Comparison of ENCODE assay signal across 21 cellular contexts in the genomic region with DNA sequence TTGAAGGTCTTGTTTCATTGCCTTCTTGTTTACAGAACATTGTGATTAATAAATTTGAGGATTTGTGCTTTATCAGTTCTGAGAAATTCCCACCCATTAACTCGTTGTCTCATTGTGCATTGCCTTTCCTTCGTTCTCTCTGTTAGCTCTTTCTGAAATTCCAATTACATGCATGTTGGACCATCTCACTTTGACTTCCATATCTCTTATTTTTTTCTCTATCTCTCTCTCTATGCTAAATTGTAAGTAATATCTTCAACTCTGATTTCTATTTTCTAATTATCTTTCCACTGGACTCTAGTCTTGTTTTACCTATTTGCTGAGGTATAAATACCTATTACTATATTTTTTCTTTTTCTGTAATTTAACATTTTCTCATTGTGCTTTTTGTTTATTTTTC.
A peak's percentile ranks its signal among the peaks of the same experiment; 100 is the strongest.
DNase-seq lines count a peak whose midpoint lies in the region; ATAC-seq, FAIRE-seq and TF ChIP-seq lines count a peak whose summit lies in the region.
"Had no signal": no experiment of that assay in that cellular context is flagged by ENCODE, and none has a peak within 500 bp of the region (broad histone marks: within the 10 kb centered on the region; RNA-seq: fewer than 3 reads in every experiment).

No MANE protein-coding gene starts in this region.

- H3K9ac ChIP-seq in astrocyte (ENCODE audit: low read length) = no peak overlapping the region
- no peak overlapping the region for H3K9ac ChIP-seq in PC-3 (ENCODE audit: low read length)
- H3K9ac ChIP-seq: GM23248 had no signal

- CTCF ChIA-PET in CD4-positive, alpha-beta memory T cell (lab: Charles Lee; ENCODE audit: partially characterized antibody) = interaction anchor here (0.8 to 1.2 kb wide), 2 partner anchors 12 to 313 kb away, joined by 3 to 5 read pairs; no protein-coding TSS in a partner anchor
- CTCF ChIA-PET in HEK293 (lab: Yijun Ruan, JAX) (interaction anchor here (0.6 kb wide), 1 partner anchor 21 kb away, joined by 5 read pairs; no protein-coding TSS in a partner anchor), PC-3 (lab: Charles Lee) (no interaction called here)

- no peak overlapping the region for H3K4me3 ChIP-seq in CD4-positive, alpha-beta memory T cell (ENCODE audit: low read length in 2 of 2)
- H3K4me3 ChIP-seq in HEK293 (ENCODE audit: low read depth, low read length) (no peak overlapping the region), astrocyte (ENCODE audit: insufficient read depth, low read depth, low read length) (no peak overlapping the region), PC-3 (ENCODE audit: low read length) (no peak overlapping the region), Peyer's patch (no peak overlapping the region)
- H3K4me3 ChIP-seq: GM23248, MG63 had no signal

- no peaks in the 10 kb centered on the region for H3K9me2 ChIP-seq in PC-3 (replicated peaks; ENCODE audit: low read length)

- peak overlapping the region; percentile 62 for H3K27ac ChIP-seq in CD4-positive, alpha-beta memory T cell (ENCODE audit: low read depth, low read length)
- H3K27ac ChIP-seq in HEK293 (ENCODE audit: extremely low read depth, low read depth, low read length) (no peak overlapping the region), astrocyte (ENCODE audit: low read depth, low read length) (no peak overlapping the region), PC-3 (ENCODE audit: low read length) (no peak overlapping the region), Peyer's patch (no peak overlapping the region)
- H3K27ac ChIP-seq: GM23248 had no signal

- no peaks in the 10 kb centered on the region for H3F3A ChIP-seq in PC-3 (ENCODE audit: low read length, unreplicated experiment)

- H3K4me1 ChIP-seq in CD4-positive, alpha-beta memory T cell (ENCODE audit: insufficient read depth, low read length) = peaks cover 54% of the 10 kb centered on the region
- peaks cover 32% of the 10 kb centered on the region for H3K4me1 ChIP-seq in HEK293 (ENCODE audit: control insufficient read depth, insufficient read depth, low read length)
- peaks cover 8% of the 10 kb centered on the region for H3K4me1 ChIP-seq in astrocyte (ENCODE audit: insufficient read depth, low read length)
- H3K4me1 ChIP-seq in PC-3 (ENCODE audit: insufficient read depth, low read length) = peaks cover 12% of the 10 kb centered on the region
- H3K4me1 ChIP-seq in Peyer's patch = no peaks in the 10 kb centered on the region
- H3K4me1 ChIP-seq: Caco-2 had no signal

- H3K9me3 Mint-ChIP-seq in CD4-positive, alpha-beta memory T cell = peaks cover 0 to 1% (median 0%) of the 10 kb centered on the region in 8 donors
- H3K9me3 Mint-ChIP-seq in astrocyte (ENCODE audit: unreplicated experiment) = no peaks in the 10 kb centered on the region
- peaks cover 12% of the 10 kb centered on the region for H3K9me3 Mint-ChIP-seq in mesothelial cell of epicardium

- no TSS peak for BruUV-seq in PC-3 (replicated peaks; lab: Mats Ljungman, UMichigan)

- H4K20me1 ChIP-seq in astrocyte (ENCODE audit: insufficient read depth, low read length) (no peaks in the 10 kb centered on the region), PC-3 (ENCODE audit: low read length) (0 out of 2 replicates have a peak, but pooled peaks cover 3% of the 10 kb centered on the region)

- POLR2A ChIA-PET in CD4-positive, alpha-beta memory T cell (lab: Charles Lee; ENCODE audit: partially characterized antibody) = interaction anchor here (1.0 to 4.1 kb wide), 2 partner anchors 7 to 73 kb away, joined by 3 to 15 read pairs; no protein-coding TSS in a partner anchor
- POLR2A ChIA-PET in HEK293 (lab: Yijun Ruan, JAX) = no interaction called here
- POLR2A ChIA-PET in PC-3 (lab: Charles Lee; ENCODE audit: unreplicated experiment) = interaction anchor here (0.6 kb wide), 1 partner anchor 191 kb away, joined by 3 read pairs; no protein-coding TSS in a partner anchor

- DNase-seq in CD4-positive, alpha-beta memory T cell = no peak
- DNase-seq in astrocyte (ENCODE audit: low read depth) = no peak
- DNase-seq in mesothelial cell of epicardium (ENCODE audit: low spot score in 2 of 2, unreplicated experiment in 2 of 2) = no peak
- DNase-seq in PC-3 = no peak
- DNase-seq in Peyer's patch = no peak
- DNase-seq in AG08396 (ENCODE audit: low spot score) = no peak
- DNase-seq: C1 segment of cervical spinal cord, Caco-2, GM23248, Kasumi-1, MG63, NCI-H1092, NCI-H1436 treated with DMSO at 0.1 percent for 48 hours, NCI-H2029 treated with DMSO at 0.1 percent for 48 hours, NCI-H2171, NCI-H526 had no signal

- H3K79me2 ChIP-seq in astrocyte (ENCODE audit: insufficient read depth, low read length) (no peaks in the 10 kb centered on the region), PC-3 (ENCODE audit: low read length) (no peaks in the 10 kb centered on the region)

- no peaks in the 10 kb centered on the region for H3K27me3 ChIP-seq in CD4-positive, alpha-beta memory T cell (ENCODE audit: insufficient read depth, low read length)
- H3K27me3 ChIP-seq in astrocyte (ENCODE audit: insufficient read depth, low read length) (no peaks in the 10 kb centered on the region), PC-3 (ENCODE audit: low read length) (no peaks in the 10 kb centered on the region), Peyer's patch (no peaks in the 10 kb centered on the region)
- H3K27me3 ChIP-seq: MG63 had no signal

- H3K4me3 Mint-ChIP-seq in CD4-positive, alpha-beta memory T cell = peak overlapping the region in 4 of 8 donors; percentile 48 to 77 (median 73)
- H3K4me3 Mint-ChIP-seq in astrocyte (ENCODE audit: unreplicated experiment) = no peak overlapping the region
- H3K4me3 Mint-ChIP-seq in mesothelial cell of epicardium = no peak overlapping the region

- H3K9me3 ChIP-seq in CD4-positive, alpha-beta memory T cell (ENCODE audit: control insufficient read depth in 1 of 2, low read length in 2 of 2) = no peaks in the 10 kb centered on the region
- H3K9me3 ChIP-seq in HEK293 (ENCODE audit: control insufficient read depth, insufficient read depth, low read depth, low read length) (no peaks in the 10 kb centered on the region; the same call in 1 of the 2 replicates), astrocyte (ENCODE audit: insufficient read depth, low read depth, low read length) (no peaks in the 10 kb centered on the region), PC-3 (ENCODE audit: low read length) (no peaks in the 10 kb centered on the region), Peyer's patch (no peaks in the 10 kb centered on the region)
- H3K9me3 ChIP-seq: MG63 had no signal

- H3K4me2 ChIP-seq in astrocyte (ENCODE audit: low read length) = no peak overlapping the region
- H3K4me2 ChIP-seq in PC-3 (ENCODE audit: low read length) = no peak overlapping the region

- H3K27ac Mint-ChIP-seq in CD4-positive, alpha-beta memory T cell = peak overlapping the region; percentile 88 to 98 (median 93)
- no peak overlapping the region for H3K27ac Mint-ChIP-seq in astrocyte (ENCODE audit: unreplicated experiment)
- peak overlapping the region; percentile 74 for H3K27ac Mint-ChIP-seq in mesothelial cell of epicardium

- H3K4me1 Mint-ChIP-seq in CD4-positive, alpha-beta memory T cell = peaks cover 49 to 58% (median 54%) of the 10 kb centered on the region in 4 donors
- H3K4me1 Mint-ChIP-seq in astrocyte (ENCODE audit: low read depth, unreplicated experiment) (peaks cover 5% of the 10 kb centered on the region), mesothelial cell of epicardium (peaks cover 51% of the 10 kb centered on the region)

- ATAC-seq in PC-3 = no peak
- ATAC-seq: HCT116, Panc1, Right ventricle myocardium inferior had no signal

- no peaks in the 10 kb centered on the region for H3K36me3 ChIP-seq in CD4-positive, alpha-beta memory T cell (ENCODE audit: insufficient read depth, low read length)
- H3K36me3 ChIP-seq in HEK293 (ENCODE audit: control insufficient read depth in 2 of 2, insufficient read depth in 1 of 2, low read length in 2 of 2) (no peaks in the 10 kb centered on the region), astrocyte (ENCODE audit: insufficient read depth, low read length) (no peaks in the 10 kb centered on the region), PC-3 (ENCODE audit: low read depth, low read length) (no peaks in the 10 kb centered on the region), Peyer's patch (no peaks in the 10 kb centered on the region)
- H3K36me3 ChIP-seq: MG63 had no signal

- FAIRE-seq in astrocyte (lab: Jason Lieb, UNC) = peak; percentile 55
- FAIRE-seq: G401.6 had no signal

- no peak for TF ChIP-seq POLR2A in Peyer's patch (IDR thresholded peaks at IDR 0.05)

- peaks cover 2 to 12% of the 10 kb centered on the region in 2 donors for H3K36me3 Mint-ChIP-seq in CD4-positive, alpha-beta memory T cell
- peaks cover 3% of the 10 kb centered on the region for H3K36me3 Mint-ChIP-seq in astrocyte (ENCODE audit: low read depth, unreplicated experiment)
- H3K36me3 Mint-ChIP-seq in mesothelial cell of epicardium = peaks cover 2% of the 10 kb centered on the region

- no peaks in the 10 kb centered on the region for H3K27me3 Mint-ChIP-seq in CD4-positive, alpha-beta memory T cell
- no peaks in the 10 kb centered on the region for H3K27me3 Mint-ChIP-seq in astrocyte (ENCODE audit: low read depth, unreplicated experiment)
- no peaks in the 10 kb centered on the region for H3K27me3 Mint-ChIP-seq in mesothelial cell of epicardium (ENCODE audit: low read depth)

- H2AFZ ChIP-seq in astrocyte (ENCODE audit: low read depth, low read length) = no peak overlapping the region
- H2AFZ ChIP-seq in PC-3 (ENCODE audit: low read length) = no peak overlapping the region
- H2AFZ ChIP-seq: GM23248 had no signal

- intact Hi-C loops in CD4-positive, alpha-beta memory T cell (cut with micrococcal nuclease) = loop anchor here (2.0 kb wide), 1 partner anchor 38 kb away; no protein-coding TSS in a partner anchor
- intact Hi-C loops in PC-3 (cut with micrococcal nuclease) = no loop called here

- TF ChIP-seq CTCF in HEK293 (tag by site-specific recombination; IDR thresholded peaks at IDR 0.05) (no peak), astrocyte (IDR thresholded peaks at IDR 0.05; ENCODE audit: insufficient read depth, low read depth, low read length) (no peak), mesothelial cell of epicardium (IDR thresholded peaks at IDR 0.05; ENCODE audit: unreplicated experiment) (no peak), PC-3 (conservative IDR thresholded peaks at IDR 0.05; ENCODE audit: low read depth, low read length) (no peak), Peyer's patch (IDR thresholded peaks at IDR 0.05) (no peak)

TF ChIP-seq in HEK293, 187 proteins besides CTCF, POLR2A, EP300 and RAD21 (continues in another document):
- no peak for TF ChIP-seq ZNF521 (tag by site-specific recombination; IDR thresholded peaks at IDR 0.05)
- no peak for TF ChIP-seq HOXA7 (CRISPR knock-in tag; IDR thresholded peaks at IDR 0.05; ENCODE audit: borderline replicate concordance)
- TF ChIP-seq ZBTB20 (tag by site-specific recombination; IDR thresholded peaks at IDR 0.05) = no peak
- no peak for TF ChIP-seq ZNF350 (tag by site-specific recombination; IDR thresholded peaks at IDR 0.05)
- no peak for TF ChIP-seq ZNF561 (tag by site-specific recombination; IDR thresholded peaks at IDR 0.05; ENCODE audit: borderline replicate concordance)
- no peak for TF ChIP-seq ZNF223 (tag by site-specific recombination; IDR thresholded peaks at IDR 0.05)
- peak; percentile 96 for TF ChIP-seq ZNF133 (tag by site-specific recombination; IDR thresholded peaks at IDR 0.05)
- no peak for TF ChIP-seq ZNF830 (tag by site-specific recombination; IDR thresholded peaks at IDR 0.05; ENCODE audit: low read depth)
